Comparison of ENCODE assay signal across 9 cellular contexts in genomic region chr1:45551684-45552083, GRCh38. TPM values are rescaled to one million over a fixed set of nuclear protein-coding genes. Genes with fewer than 3 reads are reported as not detected.
A peak's percentile ranks its signal among the peaks of the same experiment; 100 is the strongest.
DNase-seq lines count a peak whose midpoint lies in the region; ATAC-seq and TF ChIP-seq lines count a peak whose summit lies in the region.
"Had no signal": no experiment of that assay in that cellular context is flagged by ENCODE, and none has a peak within 500 bp of the region (broad histone marks: within the 10 kb centered on the region; RNA-seq: fewer than 3 reads in every experiment).

No MANE protein-coding gene starts in this region.

- H3K27ac ChIP-seq in ascending aorta (peak overlapping the region in 1 of 2 donors; percentile 82), left lung (peak overlapping the region; percentile 90 to 92), thyroid gland (peak overlapping the region in 2 of 3 donors; percentile 91 to 92)

- TF ChIP-seq CTCF in ascending aorta (IDR thresholded peaks at IDR 0.05): no peak
- no peak for TF ChIP-seq CTCF in left lung (IDR thresholded peaks at IDR 0.05)
- TF ChIP-seq CTCF in thyroid gland (IDR thresholded peaks at IDR 0.05): no peak

- H3K9me3 ChIP-seq in ascending aorta (no peaks in the 10 kb centered on the region), left lung (no peaks in the 10 kb centered on the region), thyroid gland (no peaks in the 10 kb centered on the region)
- H3K9me3 ChIP-seq: adrenal gland had no signal

- DNase-seq in activated T-cell treated with anti-CD3 and anti-CD28 coated beads, Interleukin-2, amount 50 U/mL, for 24 hours: no peak
- DNase-seq in activated T-cell treated with anti-CD3 and anti-CD28 coated beads, Interleukin-2, amount 50 U/mL, for 1 hour: no peak
- DNase-seq in ascending aorta (ENCODE audit: low spot score in 2 of 2) (no peak), left lung (no peak), thyroid gland (no peak), EL (no peak), HT-29 (ENCODE audit: low spot score) (no peak)

- H3K4me1 ChIP-seq in ascending aorta (peaks cover 0 to 5% of the 10 kb centered on the region in 2 donors), left lung (peaks cover 13 to 39% of the 10 kb centered on the region in 2 donors), thyroid gland (peaks cover 18 to 20% of the 10 kb centered on the region in 2 donors)

- 23 to 27% methylated on average over 3 of the region's 3 CpGs for WGBS in thyroid gland, 2 donors

- H3K4me1 Mint-ChIP-seq in activated T-cell treated with anti-CD3 and anti-CD28 coated beads, Interleukin-2, amount 50 U/mL, for 24 hours (ENCODE audit: low read depth): peaks cover 24% of the 10 kb centered on the region

- TF ChIP-seq POLR2A in thyroid gland (IDR thresholded peaks at IDR 0.05): no peak

- H3K27ac Mint-ChIP-seq in activated T-cell treated with anti-CD3 and anti-CD28 coated beads, Interleukin-2, amount 50 U/mL, for 24 hours: peak overlapping the region; percentile 98

- H3K36me3 ChIP-seq in ascending aorta (peaks cover 0 to 11% of the 10 kb centered on the region in 2 donors), left lung (peaks cover 0 to 38% of the 10 kb centered on the region in 2 donors), thyroid gland (no peaks in the 10 kb centered on the region)

- H3K9me3 Mint-ChIP-seq in activated T-cell treated with anti-CD3 and anti-CD28 coated beads, Interleukin-2, amount 50 U/mL, for 24 hours: no peaks in the 10 kb centered on the region

- no peak for ATAC-seq in left lung
- no peak for ATAC-seq in HG03108 (IDR thresholded peaks at IDR 0.05; ENCODE audit: unreplicated experiment)

- peak overlapping the region; percentile 96 for H3K4me3 Mint-ChIP-seq in activated T-cell treated with anti-CD3 and anti-CD28 coated beads, Interleukin-2, amount 50 U/mL, for 24 hours

- intact Hi-C loops in ascending aorta (cut with DNase I) (loop anchor here (2.0 kb wide), 1 partner anchor 61 kb away; the partner anchor contains the start of gene TESK2), left lung (cut with DNase I) (no loop called here), thyroid gland (cut with DNase I) (no loop called here)

- H3K4me3 ChIP-seq in ascending aorta (peak overlapping the region; percentile 66 to 78), left lung (peak overlapping the region; percentile 52 to 87), thyroid gland (replicated peaks in 1 of 3) (peak overlapping the region in 1 of 3 donors; percentile 52)

- no peaks in the 10 kb centered on the region for H3K27me3 Mint-ChIP-seq in activated T-cell treated with anti-CD3 and anti-CD28 coated beads, Interleukin-2, amount 50 U/mL, for 24 hours

- peaks cover 44% of the 10 kb centered on the region for H3K36me3 Mint-ChIP-seq in activated T-cell treated with anti-CD3 and anti-CD28 coated beads, Interleukin-2, amount 50 U/mL, for 24 hours (ENCODE audit: low read depth)

- H3K27me3 ChIP-seq in ascending aorta (no peaks in the 10 kb centered on the region), left lung (no peaks in the 10 kb centered on the region), thyroid gland (no peaks in the 10 kb centered on the region)
- H3K27me3 ChIP-seq: adrenal gland had no signal

RNA-seq across cellular contexts. Expression of gene AKR1A1, which starts 1.1 kb away (rescaled TPM):
- 77.5 TPM for total RNA-seq in ascending aorta
- total RNA-seq in left lung: 100 to 1,000 TPM; 183 to 258 TPM
- 100 to 1,000 TPM in 3 of 4 donors, 10 to 100 TPM in 1; 67.5 to 143 (median 127) TPM for total RNA-seq in thyroid gland
- total RNA-seq in HT-29 (2014; rRNA removed; shearing (Covaris generic)): 145 and 161 TPM in 2 replicates

RNA-seq across cellular contexts. Expression of gene PRDX1, which starts 30.0 kb away (rescaled TPM):
- total RNA-seq in ascending aorta (245 TPM), left lung (100 to 1,000 TPM; 427 to 579 TPM), thyroid gland (1,000 to 10,000 TPM in 2 of 4 donors, 100 to 1,000 TPM in 2; 872 to 1,202 (median 1,015) TPM)
- total RNA-seq in HT-29 (2014; rRNA removed; shearing (Covaris generic)): 630 and 644 TPM in 2 replicates

RNA-seq across cellular contexts. Expression of gene NASP, which starts 32.2 kb away (rescaled TPM):
- 49.1 TPM for total RNA-seq in ascending aorta
- 10 to 100 TPM; 57.6 to 71.6 TPM for total RNA-seq in left lung
- 10 to 100 TPM; 45.8 to 98.3 (median 75.1) TPM for total RNA-seq in thyroid gland
- total RNA-seq in HT-29 (2014; rRNA removed; shearing (Covaris generic)): 100 and 105 TPM in 2 replicates

RNA-seq across cellular contexts. Expression of gene MMACHC, which starts 51.6 kb away (rescaled TPM):
- total RNA-seq in ascending aorta (3.6 TPM), left lung (1 to 10 TPM; 5.8 to 5.9 TPM), thyroid gland (1 to 10 TPM; 1.3 to 5.9 (median 5.0) TPM)
- 6.8 and 6.9 TPM in 2 replicates for total RNA-seq in HT-29 (2014; rRNA removed; shearing (Covaris generic))

RNA-seq across cellular contexts. Expression of gene CCDC163, which starts 51.8 kb away (rescaled TPM):
- not detected for total RNA-seq in ascending aorta
- total RNA-seq in left lung: 1 to 10 TPM in 1 of 2 donors, under 1 TPM in 1; 0.50 to 2.0 TPM
- 1 to 10 TPM in 2 of 4 donors, under 1 TPM in 2; 0.40 to 1.7 (median 1.0) TPM for total RNA-seq in thyroid gland
- total RNA-seq in HT-29 (2014; rRNA removed; shearing (Covaris generic)): 0.71 and 1.5 TPM in 2 replicates
